Comparison of ENCODE assay signal across 19 cellular contexts in the genomic region with DNA sequence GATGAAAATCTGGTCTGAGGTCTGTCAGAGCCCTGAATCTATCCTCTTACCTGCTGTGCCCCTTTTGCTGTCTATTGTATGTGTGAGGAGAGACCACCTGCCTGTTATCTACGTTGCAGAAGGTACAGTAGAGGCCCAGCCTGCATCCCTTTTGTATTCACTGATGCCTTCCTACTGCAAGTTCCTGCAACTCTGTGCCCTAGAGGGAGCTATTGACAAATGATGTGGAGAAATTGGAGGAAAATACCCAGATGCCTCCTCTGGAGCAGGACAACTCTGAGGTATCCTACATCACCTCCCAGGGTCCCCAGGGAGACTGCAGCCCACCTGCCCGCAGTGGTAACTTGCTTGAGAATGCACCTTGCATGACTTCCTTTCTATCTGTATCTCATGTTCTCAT. TPM values are rescaled to one million over a fixed set of nuclear protein-coding genes. Genes with fewer than 3 reads are reported as not detected.
DNase-seq lines count a peak whose midpoint lies in the region; ATAC-seq and TF ChIP-seq lines count a peak whose summit lies in the region.
"Had no signal": no experiment of that assay in that cellular context is flagged by ENCODE, and none has a peak within 500 bp of the region (broad histone marks: within the 10 kb centered on the region; RNA-seq: fewer than 3 reads in every experiment).

No MANE protein-coding gene starts in this region.

- H3K9me3 Mint-ChIP-seq in WTC11 = peaks cover 8% of the 10 kb centered on the region
- H3K9me3 Mint-ChIP-seq: stimulated activated effector memory CD8-positive, alpha-beta T cell treated with anti-CD3 and anti-CD28 coated beads, Interleukin-12 subunit alpha, Interleukin-12 subunit beta, amount 100 ng/mL, for 72 hours had no signal

- POLR2A ChIA-PET in WTC11 (lab: Charles Lee) = no interaction called here
- POLR2A ChIA-PET in RWPE1 (lab: Yijun Ruan, JAX; ENCODE audit: low non-redundant PET) = no interaction called here

- no peak for TF ChIP-seq EP300 in Ishikawa (IDR thresholded peaks at IDR 0.05; ENCODE audit: borderline replicate concordance)

- CTCF ChIA-PET in WTC11 (lab: Charles Lee) (interaction anchor here (0.6 to 1.7 kb wide), 10 partner anchors 9 to 192 kb away, joined by 3 to 10 read pairs (median 4); no protein-coding TSS in a partner anchor), RWPE1 (lab: Yijun Ruan, JAX) (no interaction called here)

- ATAC-seq in WTC11 (peak; percentile 73), foreskin keratinocyte (no peak), HG03565 (IDR thresholded peaks at IDR 0.05; ENCODE audit: unreplicated experiment) (no peak), HG03571 (IDR thresholded peaks at IDR 0.05; ENCODE audit: unreplicated experiment) (no peak)
- ATAC-seq: left ventricle myocardium superior; stimulated activated effector memory CD8-positive, alpha-beta T cell treated with anti-CD3 and anti-CD28 coated beads, Interleukin-12 subunit alpha, Interleukin-12 subunit beta, amount 100 ng/mL, for 72 hours had no signal

- DNase-seq in ELR (ENCODE audit: low read depth) (peak; percentile 9), WTC11 (ENCODE audit: low spot score) (no peak), foreskin keratinocyte (no peak), RWPE1 (ENCODE audit: low spot score) (no peak)
- DNase-seq in activated CD8-positive, alpha-beta memory T cell treated with anti-CD3 and anti-CD28 coated beads, Interleukin-2, amount 50 U/mL, for 4 hours = no peak
- DNase-seq: activated effector memory CD4-positive, alpha-beta T cell treated with anti-CD3 and anti-CD28 coated beads, Interleukin-2, amount 50 U/mL, for 16 hours; anterior cingulate cortex; left ventricle myocardium superior; NCI-H1694; NCI-H510A; ovary; tibial artery had no signal

- H3K27ac ChIP-seq in foreskin keratinocyte (no peak overlapping the region), RWPE1 (no peak overlapping the region)
- H3K27ac ChIP-seq: KMS-11, ovary, tibial artery had no signal

- no peak overlapping the region for H3K27ac Mint-ChIP-seq in WTC11
- H3K27ac Mint-ChIP-seq: stimulated activated effector memory CD8-positive, alpha-beta T cell treated with anti-CD3 and anti-CD28 coated beads, Interleukin-12 subunit alpha, Interleukin-12 subunit beta, amount 100 ng/mL, for 72 hours had no signal

- H3K4me1 Mint-ChIP-seq in WTC11 = peaks cover 18% of the 10 kb centered on the region
- H3K4me1 Mint-ChIP-seq: stimulated activated effector memory CD8-positive, alpha-beta T cell treated with anti-CD3 and anti-CD28 coated beads, Interleukin-12 subunit alpha, Interleukin-12 subunit beta, amount 100 ng/mL, for 72 hours had no signal

- peak; percentile 61 for TF ChIP-seq RAD21 in Ishikawa (IDR thresholded peaks at IDR 0.05; ENCODE audit: low read depth)

- TF ChIP-seq CTCF in WTC11 (IDR thresholded peaks at IDR 0.05) = no peak
- peak; percentile 49 for TF ChIP-seq CTCF in foreskin keratinocyte (conservative IDR thresholded peaks at IDR 0.05)
- TF ChIP-seq CTCF in RWPE1 (conservative IDR thresholded peaks at IDR 0.05; ENCODE audit: low read depth) = no peak

- H3K27me3 ChIP-seq in foreskin keratinocyte = no peaks in the 10 kb centered on the region
- H3K27me3 ChIP-seq: ovary, tibial artery had no signal

- peaks cover 6% of the 10 kb centered on the region for H3K36me3 Mint-ChIP-seq in WTC11
- H3K36me3 Mint-ChIP-seq: stimulated activated effector memory CD8-positive, alpha-beta T cell treated with anti-CD3 and anti-CD28 coated beads, Interleukin-12 subunit alpha, Interleukin-12 subunit beta, amount 100 ng/mL, for 72 hours had no signal

- H3K4me3 Mint-ChIP-seq in WTC11 = no peak overlapping the region
- H3K4me3 Mint-ChIP-seq: stimulated activated effector memory CD8-positive, alpha-beta T cell treated with anti-CD3 and anti-CD28 coated beads, Interleukin-12 subunit alpha, Interleukin-12 subunit beta, amount 100 ng/mL, for 72 hours had no signal

- H3K27me3 Mint-ChIP-seq in WTC11 (ENCODE audit: low read depth) = no peaks in the 10 kb centered on the region

- no peaks in the 10 kb centered on the region for H3K4me1 ChIP-seq in foreskin keratinocyte
- H3K4me1 ChIP-seq: tibial artery had no signal

TF ChIP-seq in Ishikawa, 13 proteins besides CTCF, POLR2A, EP300 and RAD21:
- TF ChIP-seq, protein P1, sequence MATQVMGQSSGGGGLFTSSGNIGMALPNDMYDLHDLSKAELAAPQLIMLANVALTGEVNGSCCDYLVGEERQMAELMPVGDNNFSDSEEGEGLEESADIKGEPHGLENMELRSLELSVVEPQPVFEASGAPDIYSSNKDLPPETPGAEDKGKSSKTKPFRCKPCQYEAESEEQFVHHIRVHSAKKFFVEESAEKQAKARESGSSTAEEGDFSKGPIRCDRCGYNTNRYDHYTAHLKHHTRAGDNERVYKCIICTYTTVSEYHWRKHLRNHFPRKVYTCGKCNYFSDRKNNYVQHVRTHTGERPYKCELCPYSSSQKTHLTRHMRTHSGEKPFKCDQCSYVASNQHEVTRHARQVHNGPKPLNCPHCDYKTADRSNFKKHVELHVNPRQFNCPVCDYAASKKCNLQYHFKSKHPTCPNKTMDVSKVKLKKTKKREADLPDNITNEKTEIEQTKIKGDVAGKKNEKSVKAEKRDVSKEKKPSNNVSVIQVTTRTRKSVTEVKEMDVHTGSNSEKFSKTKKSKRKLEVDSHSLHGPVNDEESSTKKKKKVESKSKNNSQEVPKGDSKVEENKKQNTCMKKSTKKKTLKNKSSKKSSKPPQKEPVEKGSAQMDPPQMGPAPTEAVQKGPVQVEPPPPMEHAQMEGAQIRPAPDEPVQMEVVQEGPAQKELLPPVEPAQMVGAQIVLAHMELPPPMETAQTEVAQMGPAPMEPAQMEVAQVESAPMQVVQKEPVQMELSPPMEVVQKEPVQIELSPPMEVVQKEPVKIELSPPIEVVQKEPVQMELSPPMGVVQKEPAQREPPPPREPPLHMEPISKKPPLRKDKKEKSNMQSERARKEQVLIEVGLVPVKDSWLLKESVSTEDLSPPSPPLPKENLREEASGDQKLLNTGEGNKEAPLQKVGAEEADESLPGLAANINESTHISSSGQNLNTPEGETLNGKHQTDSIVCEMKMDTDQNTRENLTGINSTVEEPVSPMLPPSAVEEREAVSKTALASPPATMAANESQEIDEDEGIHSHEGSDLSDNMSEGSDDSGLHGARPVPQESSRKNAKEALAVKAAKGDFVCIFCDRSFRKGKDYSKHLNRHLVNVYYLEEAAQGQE (IDR thresholded peaks at IDR 0.05; ENCODE audit: low read depth) = no peak
- TF ChIP-seq TEAD4 (IDR thresholded peaks at IDR 0.05) = no peak
- TF ChIP-seq FOXM1 (IDR thresholded peaks at IDR 0.05; ENCODE audit: borderline replicate concordance, low read depth) = no peak
- no peak for TF ChIP-seq ZBTB7A (IDR thresholded peaks at IDR 0.05; ENCODE audit: low read depth)
- no peak for TF ChIP-seq CREB1 (IDR thresholded peaks at IDR 0.05; ENCODE audit: low read depth)
- no peak for TF ChIP-seq CEBPB (IDR thresholded peaks at IDR 0.05)
- no peak for TF ChIP-seq EGR1 (IDR thresholded peaks at IDR 0.05)
- TF ChIP-seq TAF1 (IDR thresholded peaks at IDR 0.05; ENCODE audit: low read depth) = no peak
- TF ChIP-seq YY1 (IDR thresholded peaks at IDR 0.05; ENCODE audit: low read depth) = no peak
- no peak for TF ChIP-seq TCF12 (IDR thresholded peaks at IDR 0.05; ENCODE audit: low read depth)

TF ChIP-seq in WTC11, 78 proteins besides CTCF, POLR2A, EP300 and RAD21:
- TF ChIP-seq NFE2L1 (CRISPR knock-in tag; IDR thresholded peaks at IDR 0.05) = no peak
- TF ChIP-seq KAT7 (CRISPR knock-in tag; IDR thresholded peaks at IDR 0.05; ENCODE audit: borderline replicate concordance) = no peak
- TF ChIP-seq SOX15 (CRISPR knock-in tag; IDR thresholded peaks at IDR 0.05) = no peak
- TF ChIP-seq JUN (CRISPR knock-in tag; IDR thresholded peaks at IDR 0.05) = no peak
- TF ChIP-seq NR3C1 (CRISPR knock-in tag; conservative IDR thresholded peaks at IDR 0.05; ENCODE audit: low read depth) = no peak
- no peak for TF ChIP-seq IRF2 (CRISPR knock-in tag; IDR thresholded peaks at IDR 0.05; ENCODE audit: borderline replicate concordance, low read depth)
- TF ChIP-seq, protein P2, sequence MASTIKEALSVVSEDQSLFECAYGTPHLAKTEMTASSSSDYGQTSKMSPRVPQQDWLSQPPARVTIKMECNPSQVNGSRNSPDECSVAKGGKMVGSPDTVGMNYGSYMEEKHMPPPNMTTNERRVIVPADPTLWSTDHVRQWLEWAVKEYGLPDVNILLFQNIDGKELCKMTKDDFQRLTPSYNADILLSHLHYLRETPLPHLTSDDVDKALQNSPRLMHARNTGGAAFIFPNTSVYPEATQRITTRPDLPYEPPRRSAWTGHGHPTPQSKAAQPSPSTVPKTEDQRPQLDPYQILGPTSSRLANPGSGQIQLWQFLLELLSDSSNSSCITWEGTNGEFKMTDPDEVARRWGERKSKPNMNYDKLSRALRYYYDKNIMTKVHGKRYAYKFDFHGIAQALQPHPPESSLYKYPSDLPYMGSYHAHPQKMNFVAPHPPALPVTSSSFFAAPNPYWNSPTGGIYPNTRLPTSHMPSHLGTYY (CRISPR knock-in tag; IDR thresholded peaks at IDR 0.05) = no peak

RNA-seq across cellular contexts. Expression of a gene that starts 33.7 kb away (rescaled TPM):
- 0.09 to 0.31 TPM (median 0.11 TPM) in 3 replicates for total RNA-seq in WTC11 (2021)
- 0.28 and 0.48 TPM in 2 replicates for total RNA-seq in foreskin keratinocyte
- polyA plus RNA-seq in foreskin keratinocyte = 0.14 and 0.20 TPM in 2 replicates
- total RNA-seq: dermis microvascular lymphatic vessel endothelial cell, left ventricle myocardium superior, smooth muscle cell had no signal
- polyA plus RNA-seq: smooth muscle cell had no signal
